ENCODE assay signal across 16 cellular contexts in the genomic region with DNA sequence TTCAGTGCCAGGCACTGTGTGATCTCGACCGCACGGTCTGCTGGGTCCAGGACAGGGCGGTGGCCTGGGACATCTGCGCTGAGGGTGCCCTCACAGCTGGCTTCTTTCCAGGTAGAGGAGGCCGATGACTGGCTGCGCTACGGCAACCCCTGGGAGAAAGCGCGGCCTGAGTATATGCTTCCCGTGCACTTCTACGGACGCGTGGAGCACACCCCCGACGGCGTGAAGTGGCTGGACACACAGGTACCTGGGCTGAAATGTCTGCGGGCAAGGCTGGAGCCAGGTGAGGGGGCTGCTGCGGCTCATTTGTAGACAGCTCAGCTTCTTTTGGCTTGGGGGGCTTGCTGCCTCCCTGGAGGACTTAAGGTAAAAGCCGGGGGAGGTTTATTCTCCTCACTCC. TPM values are rescaled to one million over a fixed set of nuclear protein-coding genes. Genes with fewer than 3 reads are reported as not detected.
DNase-seq lines count a peak whose midpoint lies in the region; ATAC-seq and TF ChIP-seq lines count a peak whose summit lies in the region.
"Had no signal": no experiment of that assay in that cellular context is flagged by ENCODE, and none has a peak within 500 bp of the region (broad histone marks: within the 10 kb centered on the region; RNA-seq: fewer than 3 reads in every experiment).

No MANE protein-coding gene starts in this region.

- H3K4me3 ChIP-seq in neuronal stem cell (ENCODE audit: low read length in 2 of 2) (no peak overlapping the region), tibial artery (no peak overlapping the region)
- H3K4me3 ChIP-seq: A549, ascending aorta had no signal

- H3K9me3 ChIP-seq in neuronal stem cell (replicated peaks in 1 of 2; ENCODE audit: control insufficient read depth in 2 of 2, insufficient read depth in 1 of 2, low read depth in 1 of 2, low read length in 2 of 2) (peaks cover 0 to 3% of the 10 kb centered on the region in 2 donors), tibial artery (no peaks in the 10 kb centered on the region)
- H3K9me3 ChIP-seq: A549, ascending aorta had no signal

- no CpG with 5 or more reads among the region's 20 CpGs for WGBS in neuronal stem cell (ENCODE audit: extremely low coverage in 2 of 2, insufficient read length in 2 of 2, insufficient replicate concordance in 1 of 2), 2 donors

- peak; percentile 47 for DNase-seq in activated effector memory CD4-positive, alpha-beta T cell treated with anti-CD3 and anti-CD28 coated beads, Interleukin-2, amount 50 U/mL, for 16 hours
- no peak for DNase-seq in activated effector memory CD4-positive, alpha-beta T cell treated with Interleukin-2 at 50 U/mL for 16 hours
- DNase-seq in Right ventricle myocardium superior (peak; percentile 47), neuronal stem cell (ENCODE audit: low spot score) (no peak), tibial artery (peak; percentile 18 to 58), KG1 (lab: John Stamatoyannopoulos, UW) (no peak), GM20000 (ENCODE audit: low spot score) (no peak)
- DNase-seq: CD4-positive, alpha-beta memory T cell; DMS79 treated with DMSO at 0.1 percent for 48 hours; erythroblast; NCI-H146; NCI-H2227 treated with DMSO at 0.1 percent for 48 hours; SHP77 treated with DMSO at 0.1 percent for 48 hours had no signal

- H2BK12ac ChIP-seq in neuronal stem cell (ENCODE audit: low read length), result no peak overlapping the region

- no peak overlapping the region for H2BK120ac ChIP-seq in neuronal stem cell (ENCODE audit: low read depth, low read length)

- no peak overlapping the region for H3K18ac ChIP-seq in neuronal stem cell (ENCODE audit: low read length)

- H2BK15ac ChIP-seq in neuronal stem cell (ENCODE audit: low read length), result no peak overlapping the region

- peak; percentile 26 for ATAC-seq in Right ventricle myocardium superior (ENCODE audit: poor library complexity)
- ATAC-seq in HG03025 (IDR thresholded peaks at IDR 0.05; ENCODE audit: low FRiP score, unreplicated experiment), result no peak

- H2AK5ac ChIP-seq in neuronal stem cell (ENCODE audit: low read depth, low read length), result no peak overlapping the region

- H3K36me3 ChIP-seq in neuronal stem cell (replicated peaks in 1 of 2; ENCODE audit: control insufficient read depth in 2 of 2, insufficient read depth in 2 of 2, low read length in 2 of 2) (peaks cover 76 to 97% of the 10 kb centered on the region in 2 donors), tibial artery (peaks cover 87 to 100% (median 100%) of the 10 kb centered on the region in 3 donors)

- no peak overlapping the region for H3K4me2 ChIP-seq in neuronal stem cell (ENCODE audit: insufficient read depth, low read length, poor library complexity, severe bottlenecking)
- H3K4me2 ChIP-seq: A549 had no signal

- no peak overlapping the region for H3K9ac ChIP-seq in neuronal stem cell (ENCODE audit: low read depth, low read length, poor library complexity)

- peaks cover 9% of the 10 kb centered on the region for H3K79me1 ChIP-seq in neuronal stem cell (ENCODE audit: low read depth, low read length)

- H2BK5ac ChIP-seq in neuronal stem cell (ENCODE audit: low read length), result no peak overlapping the region

- intact Hi-C loops in Right ventricle myocardium superior (cut with DNase I) (no loop called here), tibial artery (cut with DNase I; ENCODE audit: low total_unique reads) (no loop called here)

- peak overlapping the region; percentile 51 for H3K14ac ChIP-seq in neuronal stem cell (ENCODE audit: low read length)

- H3K4ac ChIP-seq in neuronal stem cell (ENCODE audit: low read length), result no peak overlapping the region

- H3K27ac ChIP-seq in neuronal stem cell (replicated peaks; ENCODE audit: low read length) (no peak overlapping the region), tibial artery (no peak overlapping the region)
- H3K27ac ChIP-seq: A549, ascending aorta had no signal

- H3K23ac ChIP-seq in neuronal stem cell (ENCODE audit: low read depth, low read length, poor library complexity), result no peak overlapping the region

- H4K91ac ChIP-seq in neuronal stem cell (ENCODE audit: low read depth, low read length, poor library complexity), result no peak overlapping the region

- H2AFZ ChIP-seq in neuronal stem cell (ENCODE audit: low read length), result no peak overlapping the region

- TF ChIP-seq CTCF in tibial artery (IDR thresholded peaks at IDR 0.05), result no peak
- TF ChIP-seq CTCF in GM20000 (IDR thresholded peaks at IDR 0.05; ENCODE audit: extremely low read depth, missing control alignments), result no peak

- H3K27me3 ChIP-seq in neuronal stem cell (ENCODE audit: control insufficient read depth in 3 of 3, insufficient read depth in 3 of 3, low read depth in 1 of 3, low read length in 3 of 3) (no peaks in the 10 kb centered on the region), tibial artery (no peaks in the 10 kb centered on the region)
- H3K27me3 ChIP-seq: ascending aorta had no signal

- H4K8ac ChIP-seq in neuronal stem cell (ENCODE audit: low read depth, low read length), result no peak overlapping the region

- peaks cover 0 to under 1% of the 10 kb centered on the region in 2 donors for H3K4me1 ChIP-seq in neuronal stem cell (ENCODE audit: control insufficient read depth in 2 of 2, insufficient read depth in 1 of 2, low read depth in 1 of 2, low read length in 2 of 2)
- peaks cover 0 to 7% (median 3%) of the 10 kb centered on the region in 4 donors for H3K4me1 ChIP-seq in tibial artery
- H3K4me1 ChIP-seq: A549, ascending aorta had no signal

RNA-seq across cellular contexts. Expression of a gene that starts 26.6 kb away (rescaled TPM):
- 170 TPM for total RNA-seq in Right ventricle myocardium superior
- 31.3 TPM for polyA plus RNA-seq in neuronal stem cell (2013, experiment 1 of 2)
- polyA plus RNA-seq in neuronal stem cell (2013, experiment 2 of 2), result 32.4 TPM

Comparison
In these comparisons a context has a peak if more than half of its experiments do, and no peak if none do; other contexts are left out.
1. DNase-seq: peak in activated effector memory CD4-positive, alpha-beta T cell treated with anti-CD3 and anti-CD28 coated beads, Interleukin-2, amount 50 U/mL, for 16 hours (single experiment), Right ventricle myocardium superior (single experiment) and tibial artery (2 of 2); none in activated effector memory CD4-positive, alpha-beta T cell treated with Interleukin-2 at 50 U/mL for 16 hours (single experiment), neuronal stem cell (single experiment), KG1 (single experiment) and GM20000 (single experiment).